1 cellular context compared by ENCODE assay signal in the genomic region with DNA sequence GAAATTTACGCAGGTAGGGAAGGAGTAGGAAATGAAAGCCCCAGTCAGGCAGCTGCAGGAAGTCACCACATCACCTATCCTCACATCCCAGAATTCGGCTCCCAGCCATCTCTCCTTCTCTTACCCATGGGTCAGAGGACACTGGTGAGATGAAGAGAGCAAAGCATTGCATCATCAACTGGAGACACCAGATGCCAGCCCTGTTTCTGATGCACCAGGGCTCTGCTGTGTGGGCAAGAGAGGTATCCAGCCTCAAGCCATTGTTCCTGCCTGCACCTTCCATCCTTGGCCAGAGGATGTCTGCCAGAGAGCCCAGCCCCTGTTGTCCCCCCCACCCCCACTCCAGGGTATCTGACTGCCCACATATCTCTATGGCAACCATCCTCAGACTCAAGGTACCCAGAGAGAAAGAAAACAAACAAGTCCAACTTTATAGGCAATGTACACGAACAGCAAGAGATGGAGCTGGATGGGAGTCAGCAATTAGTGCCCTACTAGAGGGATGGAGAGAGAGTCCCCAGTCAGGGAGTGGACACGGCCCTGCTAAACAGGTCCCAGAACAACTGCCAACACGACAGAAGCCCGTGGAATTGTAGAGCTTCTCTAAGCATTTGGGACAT.
TF ChIP-seq lines count a peak whose summit lies in the region.

No MANE protein-coding gene starts in this region.

TF ChIP-seq in WTC11, 78 proteins besides CTCF, POLR2A, EP300 and RAD21 (continued from another document):
- TF ChIP-seq, protein P1, sequence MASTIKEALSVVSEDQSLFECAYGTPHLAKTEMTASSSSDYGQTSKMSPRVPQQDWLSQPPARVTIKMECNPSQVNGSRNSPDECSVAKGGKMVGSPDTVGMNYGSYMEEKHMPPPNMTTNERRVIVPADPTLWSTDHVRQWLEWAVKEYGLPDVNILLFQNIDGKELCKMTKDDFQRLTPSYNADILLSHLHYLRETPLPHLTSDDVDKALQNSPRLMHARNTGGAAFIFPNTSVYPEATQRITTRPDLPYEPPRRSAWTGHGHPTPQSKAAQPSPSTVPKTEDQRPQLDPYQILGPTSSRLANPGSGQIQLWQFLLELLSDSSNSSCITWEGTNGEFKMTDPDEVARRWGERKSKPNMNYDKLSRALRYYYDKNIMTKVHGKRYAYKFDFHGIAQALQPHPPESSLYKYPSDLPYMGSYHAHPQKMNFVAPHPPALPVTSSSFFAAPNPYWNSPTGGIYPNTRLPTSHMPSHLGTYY (CRISPR knock-in tag; IDR thresholded peaks at IDR 0.05), result no peak
- TF ChIP-seq, protein P2, sequence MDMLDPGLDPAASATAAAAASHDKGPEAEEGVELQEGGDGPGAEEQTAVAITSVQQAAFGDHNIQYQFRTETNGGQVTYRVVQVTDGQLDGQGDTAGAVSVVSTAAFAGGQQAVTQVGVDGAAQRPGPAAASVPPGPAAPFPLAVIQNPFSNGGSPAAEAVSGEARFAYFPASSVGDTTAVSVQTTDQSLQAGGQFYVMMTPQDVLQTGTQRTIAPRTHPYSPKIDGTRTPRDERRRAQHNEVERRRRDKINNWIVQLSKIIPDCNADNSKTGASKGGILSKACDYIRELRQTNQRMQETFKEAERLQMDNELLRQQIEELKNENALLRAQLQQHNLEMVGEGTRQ (CRISPR knock-in tag; IDR thresholded peaks at IDR 0.05), result no peak
- TF ChIP-seq ATF1 (CRISPR knock-in tag; IDR thresholded peaks at IDR 0.05), result no peak
TF ChIP-seq in WTC11: peak in this region for 0.
